ENCODE assay signal across 21 cellular contexts in genomic region chr7:35032166-35032565, GRCh38. TPM values are rescaled to one million over a fixed set of nuclear protein-coding genes. Genes with fewer than 3 reads are reported as not detected.
DNase-seq lines count a peak whose midpoint lies in the region; ATAC-seq, FAIRE-seq and TF ChIP-seq lines count a peak whose summit lies in the region.
"Had no signal": no experiment of that assay in that cellular context is flagged by ENCODE, and none has a peak within 500 bp of the region (broad histone marks: within the 10 kb centered on the region; RNA-seq: fewer than 3 reads in every experiment).

No MANE protein-coding gene starts in this region.

- H3K4me3 Mint-ChIP-seq in neural crest cell, result no peak overlapping the region
- H3K4me3 Mint-ChIP-seq: B cell, CD14-positive monocyte, HFFc6, T-helper 17 cell had no signal

- no peaks in the 10 kb centered on the region for H3K36me3 ChIP-seq in IMR-90 (ENCODE audit: control insufficient read depth, insufficient read depth, low read length)
- H3K36me3 ChIP-seq in K562 (ENCODE audit: control insufficient read depth, insufficient read depth, low read length), result no peaks in the 10 kb centered on the region

- H3K4me2 ChIP-seq in IMR-90 (ENCODE audit: low read depth, low read length) (no peak overlapping the region), K562 (ENCODE audit: insufficient read depth, low read length) (no peak overlapping the region)

- CTCF ChIA-PET in IMR-90 (lab: Yijun Ruan, JAX), result no interaction called here
- CTCF ChIA-PET in K562 (lab: Yijun Ruan, JAX; ENCODE audit: low intra/inter-chr PET ratio), result no interaction called here

- DNase-seq in NCI-H748 (lab: John Stamatoyannopoulos, UW; ENCODE audit: unreplicated experiment), result peak; percentile 17
- no peak for DNase-seq in NCI-H748 treated with DMSO at 0.1 percent for 48 hours (lab: John Stamatoyannopoulos, UW)
- DNase-seq in IMR-90, result no peak
- DNase-seq in K562 (ENCODE audit: extremely low read depth in 1 of 4, low spot score in 3 of 4), result no peak
- DNase-seq in neural crest cell (ENCODE audit: low read depth, low spot score), result no peak
- no peak for DNase-seq in OCI-M1 (lab: John Stamatoyannopoulos, UW)
- DNase-seq: DMS53, GF-D8, HFFc6, MV-4-11, NCI-H1930, NCI-H2171, NCI-H526, Right ventricle myocardium superior, SW 1271, T-helper 17 cell had no signal

- FAIRE-seq in K562 (lab: Jason Lieb, UNC), result no peak
- FAIRE-seq: A204.1, H54 had no signal

- H4K20me1 ChIP-seq in IMR-90 (ENCODE audit: insufficient read depth, low read length), result peaks cover 12% of the 10 kb centered on the region; the same call in 1 of the 2 replicates
- H4K20me1 ChIP-seq in K562 (replicated peaks; ENCODE audit: control insufficient read depth, insufficient read depth, low read length), result no peaks in the 10 kb centered on the region

- no peaks in the 10 kb centered on the region for H3K36me3 Mint-ChIP-seq in neural crest cell (ENCODE audit: low read depth)
- H3K36me3 Mint-ChIP-seq: CD14-positive monocyte had no signal

- H3K9me1 ChIP-seq in IMR-90 (ENCODE audit: insufficient read depth, low read length) (peaks cover 4% of the 10 kb centered on the region), K562 (ENCODE audit: control insufficient read depth, insufficient read depth, low read length) (no peaks in the 10 kb centered on the region)

- peaks cover 89% of the 10 kb centered on the region for H3K79me2 ChIP-seq in K562 (ENCODE audit: control insufficient read depth, insufficient read depth, low read length)

- BruUV-seq in IMR-90 (replicated peaks; lab: Mats Ljungman, UMichigan) (no TSS peak), K562 (replicated peaks; lab: Mats Ljungman, UMichigan) (no TSS peak)

- H3K56ac ChIP-seq in IMR-90 (ENCODE audit: extremely low read depth, insufficient read depth, low read length), result no peak overlapping the region

- H2BK5ac ChIP-seq in IMR-90 (ENCODE audit: low read depth, low read length, poor library complexity, severe bottlenecking), result no peak overlapping the region

- TF ChIP-seq POLR2A in IMR-90 (IDR thresholded peaks at IDR 0.05; ENCODE audit: low read depth, low read length) (no peak), K562 (conservative IDR thresholded peaks at IDR 0.05) (no peak)

- no peak overlapping the region for H3K18ac ChIP-seq in IMR-90 (ENCODE audit: low read depth, low read length)

- TF ChIP-seq CTCF in IMR-90 (conservative IDR thresholded peaks at IDR 0.05; ENCODE audit: low read depth, low read length), result no peak
- no peak for TF ChIP-seq CTCF in K562 (IDR thresholded peaks at IDR 0.05 in 2 of 3, conservative IDR thresholded peaks at IDR 0.05 in 1 of 3; ENCODE audit: insufficient read depth in 2 of 3, low read depth in 1 of 3, low read length in 3 of 3)
- TF ChIP-seq CTCF in neural crest cell (conservative IDR thresholded peaks at IDR 0.05), result no peak

- H2BK120ac ChIP-seq in IMR-90 (ENCODE audit: low read depth, low read length), result no peak overlapping the region

- dilution Hi-C loops in IMR-90 (cut with HindIII; ENCODE audit: low sequenced_read_pairs, unreplicated experiment), result no loop called here

- no peak for ATAC-seq in IMR-90 (ENCODE audit: low read depth)
- ATAC-seq in K562, result no peak
- ATAC-seq in HG02852 (IDR thresholded peaks at IDR 0.05; ENCODE audit: unreplicated experiment), result no peak
- ATAC-seq: T-helper 17 cell had no signal

- no peak overlapping the region for H3K4me3 ChIP-seq in IMR-90 (ENCODE audit: insufficient read depth, low read depth, low read length)
- H3K4me3 ChIP-seq in K562, result no peak overlapping the region

- H3K27me3 ChIP-seq in IMR-90 (ENCODE audit: control insufficient read depth, insufficient read depth, low read length), result no peaks in the 10 kb centered on the region
- H3K27me3 ChIP-seq in K562 (ENCODE audit: control insufficient read depth in 2 of 2, insufficient read depth in 2 of 2, low read length in 2 of 2), result no peaks in the 10 kb centered on the region

- POLR2A ChIA-PET in IMR-90 (lab: Charles Lee; ENCODE audit: unreplicated experiment) (no interaction called here), K562 (lab: Yijun Ruan, JAX) (no interaction called here)

- no peak overlapping the region for H2AK5ac ChIP-seq in IMR-90 (ENCODE audit: low read depth, low read length)

- H3K23ac ChIP-seq in IMR-90 (ENCODE audit: low read depth, low read length), result no peak overlapping the region

- H3K9me3 Mint-ChIP-seq in neural crest cell, result no peaks in the 10 kb centered on the region
- H3K9me3 Mint-ChIP-seq: CD14-positive monocyte, HFFc6 had no signal

- H3K27ac Mint-ChIP-seq in neural crest cell (ENCODE audit: unreplicated experiment), result peak overlapping the region; percentile 16
- H3K27ac Mint-ChIP-seq: B cell, HFFc6, T-helper 17 cell had no signal

- no peak overlapping the region for H3K4ac ChIP-seq in IMR-90 (ENCODE audit: low read depth, low read length)

- no peak for TF ChIP-seq EP300 in K562 (IDR thresholded peaks at IDR 0.05; ENCODE audit: low read length)

- H3K27me3 Mint-ChIP-seq in neural crest cell (ENCODE audit: low read depth), result no peaks in the 10 kb centered on the region
- H3K27me3 Mint-ChIP-seq: B cell, T-helper 17 cell had no signal

- H3K14ac ChIP-seq in IMR-90 (replicated peaks; ENCODE audit: low read depth, low read length), result no peak overlapping the region

- H3K4me1 ChIP-seq in IMR-90 (ENCODE audit: control insufficient read depth, insufficient read depth, low read length), result peaks cover 4% of the 10 kb centered on the region; the same call in 1 of the 2 replicates
- H3K4me1 ChIP-seq in K562 (replicated peaks in 1 of 2; ENCODE audit: control insufficient read depth in 2 of 2, insufficient read depth in 2 of 2, low read length in 2 of 2), result peaks cover 5 to 27% of the 10 kb centered on the region in 2 experiments; a peak in 4 of 5 replicates

- H2AK9ac ChIP-seq in IMR-90 (replicated peaks; ENCODE audit: low read depth, low read length, poor library complexity), result no peak overlapping the region

- no peak overlapping the region for H3K27ac ChIP-seq in IMR-90 (ENCODE audit: insufficient read depth, low read length)
- peak overlapping the region; percentile 11; the same call in 1 of the 3 replicates for H3K27ac ChIP-seq in K562 (ENCODE audit: extremely low read depth, low read depth, low read length)

- intact Hi-C loops in IMR-90 (cut with micrococcal nuclease) (loop anchor here (10.0 kb wide), 2 partner anchors 717 to 937 kb away; no protein-coding TSS in a partner anchor), K562 (cut with micrococcal nuclease) (loop anchor here (10.0 kb wide), 2 partner anchors 107 to 357 kb away; no protein-coding TSS in a partner anchor)

- H2AFZ ChIP-seq in IMR-90 (replicated peaks; ENCODE audit: low read length, poor library complexity) (no peak overlapping the region), K562 (ENCODE audit: low read depth, low read length) (no peak overlapping the region)

- H4K8ac ChIP-seq in IMR-90 (ENCODE audit: low read depth in 2 of 2, low read length in 2 of 2), result no peak overlapping the region

- TF ChIP-seq RAD21 in IMR-90 (IDR thresholded peaks at IDR 0.05; ENCODE audit: low read length) (no peak), K562 (CRISPR knock-in tag; conservative IDR thresholded peaks at IDR 0.05 in 1 of 2, IDR thresholded peaks at IDR 0.05 in 1 of 2) (no peak)

- peaks cover 39% of the 10 kb centered on the region for H3K4me1 Mint-ChIP-seq in neural crest cell

- in situ Hi-C loops in IMR-90 (cut with MboI; ENCODE audit: low sequenced_read_pairs), result no loop called here
- in situ Hi-C loops in K562 (cut with MboI), result no loop called here

- H3K79me1 ChIP-seq in IMR-90 (ENCODE audit: low read depth in 1 of 2, low read length in 2 of 2), result peaks cover 34 to 48% of the 10 kb centered on the region in 2 experiments

- no peaks in the 10 kb centered on the region for H3K9me3 ChIP-seq in IMR-90 (ENCODE audit: control insufficient read depth, insufficient read depth, low read length)
- H3K9me3 ChIP-seq in K562 (replicated peaks; ENCODE audit: control insufficient read depth, insufficient read depth, low read depth, low read length), result no peaks in the 10 kb centered on the region

- no peak overlapping the region for H2BK15ac ChIP-seq in IMR-90 (ENCODE audit: low read depth, low read length)

- H2BK20ac ChIP-seq in IMR-90 (ENCODE audit: low read depth, low read length), result no peak overlapping the region

- WGBS in IMR-90 (ENCODE audit: extremely low coverage in 2 of 2, insufficient read length in 1 of 2), 2 experiments, result no CpG with 5 or more reads among the region's 1 CpG
- WGBS in K562 (ENCODE audit: insufficient coverage, low coverage, missing lambda C conversion rate), result 7% methylated on average over 1 of the region's 1 CpG

- H3K9ac ChIP-seq in IMR-90 (ENCODE audit: low read depth, low read length), result no peak overlapping the region
- H3K9ac ChIP-seq in K562 (ENCODE audit: insufficient read depth in 1 of 2, low read depth in 2 of 2, low read length in 2 of 2), result no peak overlapping the region

- no peak overlapping the region for H4K5ac ChIP-seq in IMR-90 (ENCODE audit: low read depth, low read length)

- no peak overlapping the region for H4K91ac ChIP-seq in IMR-90 (ENCODE audit: insufficient read depth, low read depth, low read length)

TF ChIP-seq in IMR-90, 13 proteins besides CTCF, POLR2A, EP300 and RAD21 (continues in another document):
- TF ChIP-seq SMC3 (IDR thresholded peaks at IDR 0.05; ENCODE audit: low read depth, low read length), result no peak

TF ChIP-seq in K562, 482 proteins besides CTCF, POLR2A, EP300 and RAD21 (continues in another document):
- TF ChIP-seq GATAD2A (IDR thresholded peaks at IDR 0.05), result no peak

RNA-seq across cellular contexts. Expression of gene DPY19L1, which starts 5.1 kb away (rescaled TPM):
- 12.2 and 24.7 TPM in 2 replicates for total RNA-seq in IMR-90 (2012; rRNA removed)
- 8.8 and 12.1 TPM in 2 replicates for polyA plus RNA-seq in IMR-90 (2012; rRNA removed)
- polyA plus RNA-seq in IMR-90 (2012; cell fraction: cytosol; rRNA removed), result 3.3 and 3.9 TPM in 2 replicates
- polyA plus RNA-seq in IMR-90 (2012; cell fraction: nucleus; rRNA removed; ENCODE audit: low replicate concordance), result 2.3 and 13.9 TPM in 2 replicates
- total RNA-seq in K562 (2011; cell fraction: chromatin; rRNA removed; ENCODE audit: low replicate concordance), result 47.4 and 103 TPM in 2 replicates
- total RNA-seq in K562 (2011; cell fraction: nucleolus; rRNA removed), result 19.6 and 21.2 TPM in 2 replicates
- total RNA-seq in K562 (2011; cell fraction: nucleoplasm; rRNA removed), result 55.1 and 66.5 TPM in 2 replicates
- 14.4 and 15.5 TPM in 2 replicates for total RNA-seq in K562 (2014; rRNA removed)
- 27.3 and 28.6 TPM in 2 replicates for total RNA-seq in K562 (2014; rRNA removed; fragmentation: Illumina TruSeq; extraction: Trizol)
- 20.0 and 22.2 TPM in 2 replicates for total RNA-seq in K562 (2015; rRNA removed; fragmentation: Illumina TruSeq; extraction: Trizol)
- total RNA-seq in K562 (2021), result 22.9 and 27.3 TPM in 2 replicates
- polyA plus RNA-seq in K562 (2011; rRNA removed), result 23.4 and 34.3 TPM in 2 replicates
- 10.5 and 18.8 TPM in 2 replicates for polyA plus RNA-seq in K562 (2011; cell fraction: cytosol; rRNA removed)
- polyA plus RNA-seq in K562 (2011; cell fraction: nucleus; rRNA removed), result 9.6 and 13.1 TPM in 2 replicates
- 15.1 and 19.7 TPM in 2 replicates for polyA plus RNA-seq in K562 (2012)
- 17.1 and 22.1 TPM in 2 replicates for polyA plus RNA-seq in K562 (2014; fragmentation: Illumina TruSeq; extraction: Trizol)
- polyA plus RNA-seq in K562 (2014; fragmentation: Nextera tagmentation; extraction: Ambion mirVana), result 1 to 10 TPM; 4.0 to 4.9 TPM
- 14.7 and 16.9 TPM in 2 replicates for polyA plus RNA-seq in K562 (2014; rRNA removed)
- 48.9 and 53.5 TPM in 2 replicates for polyA minus RNA-seq in K562 (2011; rRNA and poly(A)+ RNA removed)
- polyA minus RNA-seq in K562 (2011; cell fraction: cytosol; rRNA and poly(A)+ RNA removed), result 16.8 and 21.0 TPM in 2 replicates
- 17.4 and 20.5 TPM in 2 replicates for polyA minus RNA-seq in K562 (2011; cell fraction: nucleus; rRNA and poly(A)+ RNA removed)
- total RNA-seq in neural crest cell, result 34.3 and 37.4 TPM in 2 replicates
